8 cellular contexts compared by ENCODE assay signal in genomic region chr1:17436380-17437174, GRCh38. TPM values are rescaled to one million over a fixed set of nuclear protein-coding genes. Genes with fewer than 3 reads are reported as not detected.
DNase-seq lines count a peak whose midpoint lies in the region; ATAC-seq, FAIRE-seq and TF ChIP-seq lines count a peak whose summit lies in the region.

No MANE protein-coding gene starts in this region.

- TF ChIP-seq CTCF in ascending aorta (IDR thresholded peaks at IDR 0.05) (no peak), kidney (IDR thresholded peaks at IDR 0.05; ENCODE audit: borderline replicate concordance, extremely low read depth, insufficient read depth) (no peak), suprapubic skin (IDR thresholded peaks at IDR 0.05) (no peak)

- peak overlapping the region; percentile 75 to 88 for H3K4me3 ChIP-seq in ascending aorta
- peak overlapping the region; percentile 33 to 71 for H3K4me3 ChIP-seq in kidney (ENCODE audit: low read length in 2 of 2)
- peak overlapping the region; percentile 84 for H3K4me3 ChIP-seq in suprapubic skin

- H3K27ac Mint-ChIP-seq in activated CD4-positive, alpha-beta T cell treated with anti-CD3 and anti-CD28 coated beads, Interleukin-2, amount 10 ng/mL, durations not matched to agents 24 days and 14 days = peak overlapping the region; percentile 62

- DNase-seq in activated CD4-positive, alpha-beta T cell treated with anti-CD3 and anti-CD28 coated beads, Interleukin-2, amount 10 ng/mL, durations not matched to agents 24 days and 14 days = peak; percentile 59
- DNase-seq in activated CD4-positive, alpha-beta T cell treated with anti-CD3 and anti-CD28 coated beads, Interleukin-2, amount 50 U/mL, for 1 hour = no peak
- no peak for DNase-seq in ascending aorta (ENCODE audit: low spot score in 2 of 2)
- DNase-seq in kidney = no peak
- DNase-seq in suprapubic skin (ENCODE audit: low spot score in 2 of 2) = no peak
- DNase-seq in NCI-H510A (lab: John Stamatoyannopoulos, UW) = no peak
- DNase-seq in GM12891 (ENCODE audit: insufficient read length, low spot score) = no peak

- peaks cover 48% of the 10 kb centered on the region for H3K4me1 Mint-ChIP-seq in activated CD4-positive, alpha-beta T cell treated with anti-CD3 and anti-CD28 coated beads, Interleukin-2, amount 10 ng/mL, durations not matched to agents 24 days and 14 days

- H3K36me3 ChIP-seq in ascending aorta = peaks cover 0 to 6% of the 10 kb centered on the region in 2 donors
- peaks cover 0 to 3% of the 10 kb centered on the region in 2 donors for H3K36me3 ChIP-seq in kidney (ENCODE audit: control insufficient read depth in 1 of 2, insufficient read depth in 2 of 2, low read length in 2 of 2)
- H3K36me3 ChIP-seq in suprapubic skin = peaks cover 16% of the 10 kb centered on the region

- H3K27me3 ChIP-seq in ascending aorta (no peaks in the 10 kb centered on the region), suprapubic skin (no peaks in the 10 kb centered on the region)

- no peak for TF ChIP-seq EP300 in suprapubic skin (IDR thresholded peaks at IDR 0.05)

- 42% methylated on average over 13 of the region's 13 CpGs for WGBS in suprapubic skin

- H3K9me3 ChIP-seq in ascending aorta (no peaks in the 10 kb centered on the region), kidney (ENCODE audit: control insufficient read depth in 1 of 2, low read length in 2 of 2) (no peaks in the 10 kb centered on the region), suprapubic skin (no peaks in the 10 kb centered on the region)

- H3K9ac ChIP-seq in kidney (ENCODE audit: low read length in 2 of 2) = peak overlapping the region in 1 of 2 donors; percentile 68

- H3K27ac ChIP-seq in ascending aorta (peak overlapping the region; percentile 63 to 73), kidney (ENCODE audit: low read depth in 2 of 2, low read length in 2 of 2) (no peak overlapping the region), suprapubic skin (peak overlapping the region; percentile 93)

- H3K4me3 Mint-ChIP-seq in activated CD4-positive, alpha-beta T cell treated with anti-CD3 and anti-CD28 coated beads, Interleukin-2, amount 10 ng/mL, durations not matched to agents 24 days and 14 days = peak overlapping the region; percentile 81

- FAIRE-seq in kidney (lab: Jason Lieb, UNC) (no peak), GM12891 (lab: Jason Lieb, UNC) (no peak)

- intact Hi-C loops in activated CD4-positive, alpha-beta T cell treated with anti-CD3 and anti-CD28 coated beads, Interleukin-2, amount 10 ng/mL, durations not matched to agents 24 days and 14 days (cut with micrococcal nuclease) = loop anchor here (2.0 kb wide), 1 partner anchor 16 kb away; no protein-coding TSS in a partner anchor
- intact Hi-C loops in ascending aorta (cut with DNase I) = loop anchor here (5.0 kb wide), 1 partner anchor 171 kb away; no protein-coding TSS in a partner anchor
- intact Hi-C loops in kidney (cut with DNase I) = no loop called here

- peaks cover 6 to 8% of the 10 kb centered on the region in 2 donors for H3K4me1 ChIP-seq in ascending aorta
- H3K4me1 ChIP-seq in kidney (ENCODE audit: control insufficient read depth in 1 of 2, insufficient read depth in 1 of 2, low read depth in 1 of 2, low read length in 2 of 2) = peaks cover 13 to 16% of the 10 kb centered on the region in 2 donors
- peaks cover 35% of the 10 kb centered on the region for H3K4me1 ChIP-seq in suprapubic skin

- peaks cover 51% of the 10 kb centered on the region for H3K36me3 Mint-ChIP-seq in activated CD4-positive, alpha-beta T cell treated with anti-CD3 and anti-CD28 coated beads, Interleukin-2, amount 10 ng/mL, durations not matched to agents 24 days and 14 days (ENCODE audit: low read depth)

- no peak for TF ChIP-seq POLR2A in suprapubic skin (IDR thresholded peaks at IDR 0.05)
- TF ChIP-seq POLR2A in GM12891 (IDR thresholded peaks at IDR 0.05; ENCODE audit: low read depth, low read length) = no peak

- no peak for ATAC-seq in HG03378 (IDR thresholded peaks at IDR 0.05; ENCODE audit: unreplicated experiment)

- H3K27me3 Mint-ChIP-seq in activated CD4-positive, alpha-beta T cell treated with anti-CD3 and anti-CD28 coated beads, Interleukin-2, amount 10 ng/mL, durations not matched to agents 24 days and 14 days = no peaks in the 10 kb centered on the region

- H3K9me3 Mint-ChIP-seq in activated CD4-positive, alpha-beta T cell treated with anti-CD3 and anti-CD28 coated beads, Interleukin-2, amount 10 ng/mL, durations not matched to agents 24 days and 14 days = no peaks in the 10 kb centered on the region

TF ChIP-seq in GM12891, 5 proteins besides CTCF, POLR2A, EP300 and RAD21:
- TF ChIP-seq TAF1 (IDR thresholded peaks at IDR 0.05; ENCODE audit: low read depth, low read length) (no peak), POU2F2 (IDR thresholded peaks at IDR 0.05; ENCODE audit: low read depth, low read length) (no peak), POLR2AphosphoS5 (IDR thresholded peaks at IDR 0.05; ENCODE audit: low read depth, low read length) (no peak), PAX5 (IDR thresholded peaks at IDR 0.05; ENCODE audit: insufficient read depth, low read length, severe bottlenecking) (no peak), SPI1 (IDR thresholded peaks at IDR 0.05; ENCODE audit: low read depth, low read length) (no peak)

RNA-seq across cellular contexts. Expression of gene RCC2, which starts 2.9 kb away (rescaled TPM):
- total RNA-seq in activated CD4-positive, alpha-beta T cell treated with anti-CD3 and anti-CD28 coated beads, Interleukin-2, amount 10 ng/mL, durations not matched to agents 24 days and 14 days = 225 and 234 TPM in 2 replicates
- total RNA-seq in ascending aorta = 57.2 TPM
- 46.8 TPM for total RNA-seq in kidney
- 16.1 TPM for polyA plus RNA-seq in kidney (ENCODE audit: insufficient read depth, low read depth, low replicate concordance)
- total RNA-seq in suprapubic skin = 10 to 100 TPM; 68.7 to 86.3 (median 74.5) TPM
- polyA plus RNA-seq in GM12891 (2012; ENCODE audit: low read depth, missing spikeins) = 44.9 TPM

Comparison
In these comparisons a context has a peak if more than half of its experiments do, and no peak if none do; other contexts are left out.
1. H3K27ac ChIP-seq: peak in ascending aorta (2 of 2) and suprapubic skin (single experiment); none in kidney (0 of 2).
2. Peak in every context shown above with its lines, with median percentiles within 50 percentile points of each other: H3K4me3 ChIP-seq.